8 cellular contexts compared by ENCODE assay signal in the genomic region with DNA sequence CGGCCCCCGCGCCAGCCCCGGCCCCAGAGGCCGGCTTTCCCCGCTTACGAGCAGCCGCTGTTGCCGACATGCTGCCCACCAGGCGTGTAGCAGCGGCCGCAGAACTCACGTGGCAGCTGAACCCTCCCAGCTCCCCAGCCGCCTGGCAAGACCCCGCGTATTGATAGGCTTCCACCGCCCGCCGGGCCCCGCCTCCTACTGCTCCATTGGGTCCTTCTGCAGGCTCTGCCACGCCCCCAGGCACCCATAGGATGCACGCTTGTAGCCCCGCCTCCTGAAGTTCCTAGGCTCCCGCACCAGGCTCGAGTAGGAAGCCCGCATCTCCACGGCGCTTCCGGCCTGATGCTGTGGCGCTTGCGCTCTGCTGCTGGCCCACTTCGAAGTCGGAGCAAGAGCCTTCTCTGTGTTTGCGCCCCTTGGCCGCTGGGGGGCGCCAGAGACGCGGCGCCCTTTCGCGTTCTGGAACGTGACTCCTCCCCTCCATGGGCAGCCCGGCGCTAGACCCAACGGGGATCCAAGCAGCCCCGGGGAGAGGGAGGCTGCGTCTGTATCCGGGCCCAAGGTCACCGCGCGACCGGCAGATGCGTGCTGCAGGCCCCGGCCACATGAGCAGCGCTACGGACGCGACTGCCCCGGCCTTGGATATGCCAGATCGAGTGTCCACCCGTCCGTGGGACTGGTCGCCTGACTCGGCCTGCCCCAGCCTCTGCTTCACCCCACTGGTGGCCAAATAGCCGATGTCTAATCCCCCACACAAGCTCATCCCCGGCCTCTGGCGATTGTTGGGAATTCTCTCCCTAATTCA. TPM values are rescaled to one million over a fixed set of nuclear protein-coding genes. Genes with fewer than 3 reads are reported as not detected.
DNase-seq lines count a peak whose midpoint lies in the region; ATAC-seq and TF ChIP-seq lines count a peak whose summit lies in the region.

A gene (plus strand): TSS at position 566 of the 805 bp plus-strand sequence. CDS start 993 bp downstream, outside the sequence.
A gene with protein sequence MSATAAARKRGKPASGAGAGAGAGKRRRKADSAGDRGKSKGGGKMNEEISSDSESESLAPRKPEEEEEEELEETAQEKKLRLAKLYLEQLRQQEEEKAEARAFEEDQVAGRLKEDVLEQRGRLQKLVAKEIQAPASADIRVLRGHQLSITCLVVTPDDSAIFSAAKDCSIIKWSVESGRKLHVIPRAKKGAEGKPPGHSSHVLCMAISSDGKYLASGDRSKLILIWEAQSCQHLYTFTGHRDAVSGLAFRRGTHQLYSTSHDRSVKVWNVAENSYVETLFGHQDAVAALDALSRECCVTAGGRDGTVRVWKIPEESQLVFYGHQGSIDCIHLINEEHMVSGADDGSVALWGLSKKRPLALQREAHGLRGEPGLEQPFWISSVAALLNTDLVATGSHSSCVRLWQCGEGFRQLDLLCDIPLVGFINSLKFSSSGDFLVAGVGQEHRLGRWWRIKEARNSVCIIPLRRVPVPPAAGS (minus strand): TSS at position 107 of the 805 bp plus-strand sequence. CDS start 37 bp downstream, at position 70.

- H3K4me3 ChIP-seq in GM12875 (ENCODE audit: low read depth, low read length) (peak within 1 kb of the TSS; percentile 95), heart right ventricle (peak within 1 kb of the TSS; percentile 60 to 90 (median 82))

- H3K4me1 ChIP-seq in heart right ventricle = peaks cover 11 to 33% (median 29%) of the 10 kb centered on the region in 9 donors

- no peaks in the 10 kb centered on the region for H3K27me3 ChIP-seq in heart right ventricle

- TF ChIP-seq CTCF in GM12875 (IDR thresholded peaks at IDR 0.05; ENCODE audit: borderline replicate concordance, insufficient read depth, low read depth, low read length) = peak; percentile 98
- TF ChIP-seq CTCF in heart right ventricle (IDR thresholded peaks at IDR 0.05) = peak; percentile 98 to 100 (median 100)

- intact Hi-C loops in heart right ventricle (cut with DNase I) (loop anchor here in 9 of 10 donors (1.0 to 5.0 kb wide), 9 partner anchors 25 to 202 kb away; a partner anchor contains a TSS), posterior vena cava (cut with DNase I) (loop anchor here in 1 of 2 donors (1.0 kb wide), 1 partner anchor 36 kb away; no protein-coding TSS in a partner anchor)

- H3K27ac ChIP-seq in heart right ventricle = peak within 1 kb of the TSS; percentile 85 to 99 (median 96)

- peak; percentile 94 for DNase-seq in NCI-H1436 treated with DMSO at 0.1 percent for 48 hours (lab: John Stamatoyannopoulos, UW)
- DNase-seq in T-helper 1 cell = peak; percentile 99 to 100 (median 100)
- peak; percentile 100 for DNase-seq in amniotic epithelial cell (ENCODE audit: low read depth)
- DNase-seq in heart right ventricle = peak; percentile 100
- DNase-seq in posterior vena cava (ENCODE audit: low spot score) = peak; percentile 100
- DNase-seq in ureter (ENCODE audit: low spot score) = peak; percentile 100

- ATAC-seq in HG02840 (IDR thresholded peaks at IDR 0.05; ENCODE audit: low FRiP score, unreplicated experiment) = peak; percentile 88
- ATAC-seq in heart right ventricle = peak; percentile 93 to 97 (median 96)

- H3K36me3 ChIP-seq in heart right ventricle = peaks cover 0 to 43% (median 11%) of the 10 kb centered on the region in 9 donors

- no peaks in the 10 kb centered on the region for H3K9me3 ChIP-seq in heart right ventricle

- WGBS in heart right ventricle, 2 donors = 2% methylated on average over 65 to 67 of the region's 67 CpGs

RNA-seq across cellular contexts. Expression of the first gene that starts in this region (rescaled TPM):
- total RNA-seq in heart right ventricle (10 to 100 TPM; 12.9 to 34.5 (median 16.9) TPM), posterior vena cava (10 to 100 TPM; 16.5 to 22.3 TPM), ureter (48.5 TPM)
- 10 to 100 TPM in 1 of 2 donors, 1 to 10 TPM in 1; 7.0 to 17.8 TPM for polyA plus RNA-seq in heart right ventricle

RNA-seq across cellular contexts. Expression of the second gene that starts in this region (rescaled TPM):
- 10 to 100 TPM in 4 of 10 donors, 1 to 10 TPM in 6; 8.5 to 17.3 (median 9.1) TPM for total RNA-seq in heart right ventricle
- polyA plus RNA-seq in heart right ventricle = 10 to 100 TPM; 11.0 to 30.2 TPM
- 10 to 100 TPM; 13.4 to 14.9 TPM for total RNA-seq in posterior vena cava
- 28.2 TPM for total RNA-seq in ureter

Comparison
In these comparisons a context has a peak if more than half of its experiments do, and no peak if none do; other contexts are left out.
1. Peak in every context shown above with its lines: DNase-seq, ATAC-seq, H3K4me3 ChIP-seq and H3K27ac ChIP-seq.